Comparison of ENCODE assay signal across 8 cellular contexts in genomic region chr20:44910690-44911262, GRCh38. TPM values are rescaled to one million over a fixed set of nuclear protein-coding genes. Genes with fewer than 3 reads are reported as not detected.
A peak's percentile ranks its signal among the peaks of the same experiment; 100 is the strongest.
DNase-seq lines count a peak whose midpoint lies in the region; ATAC-seq, FAIRE-seq and TF ChIP-seq lines count a peak whose summit lies in the region.
"Had no signal": no experiment of that assay in that cellular context is flagged by ENCODE, and none has a peak within 500 bp of the region (broad histone marks: within the 10 kb centered on the region; RNA-seq: fewer than 3 reads in every experiment).

No MANE protein-coding gene starts in this region.

- H3K9me3 ChIP-seq in SK-N-MC (ENCODE audit: low read depth, low read length) (no peaks in the 10 kb centered on the region), smooth muscle cell (replicated peaks; ENCODE audit: low read depth) (no peaks in the 10 kb centered on the region)
- H3K9me3 ChIP-seq: psoas muscle had no signal

- H3K9ac ChIP-seq in SK-N-MC (ENCODE audit: insufficient read length) (no peak overlapping the region), smooth muscle cell (ENCODE audit: low read depth) (peak overlapping the region; percentile 14)

- no peaks in the 10 kb centered on the region for H3K9me3 Mint-ChIP-seq in HFFc6

- H3K4me3 ChIP-seq in SK-N-MC (peak overlapping the region; percentile 89), fibroblast of mammary gland (ENCODE audit: control insufficient read depth, low read depth, low read length) (peak overlapping the region; percentile 82), smooth muscle cell (peak overlapping the region; percentile 65)

- H3K79me2 ChIP-seq in smooth muscle cell (ENCODE audit: low read depth) = no peaks in the 10 kb centered on the region

- H3K4me3 Mint-ChIP-seq in HFFc6 = peak overlapping the region; percentile 90

- H3K4me1 Mint-ChIP-seq in HFFc6 (ENCODE audit: low read depth) = peaks cover 16% of the 10 kb centered on the region

- no peaks in the 10 kb centered on the region for H4K20me1 ChIP-seq in smooth muscle cell (ENCODE audit: low read depth)

- H3K36me3 ChIP-seq in SK-N-MC (ENCODE audit: insufficient read depth, low read length) (peaks cover 21% of the 10 kb centered on the region), smooth muscle cell (ENCODE audit: low read depth) (peaks cover 21% of the 10 kb centered on the region)

- H3K27ac ChIP-seq in SK-N-MC = no peak overlapping the region
- H3K27ac ChIP-seq in smooth muscle cell (ENCODE audit: low read depth) = no peak overlapping the region
- H3K27ac ChIP-seq: psoas muscle had no signal

- no peaks in the 10 kb centered on the region for H3K27me3 ChIP-seq in smooth muscle cell (ENCODE audit: low read depth)

- FAIRE-seq in D721Med (lab: Jason Lieb, UNC) = no peak

- no peak overlapping the region for H2AFZ ChIP-seq in smooth muscle cell (ENCODE audit: low read depth)

- H3F3A ChIP-seq in smooth muscle cell (ENCODE audit: low read depth) = peaks cover 22% of the 10 kb centered on the region

- DNase-seq in HFFc6 (no peak), SK-N-MC (ENCODE audit: low read depth, low spot score) (no peak), fibroblast of mammary gland (ENCODE audit: low read depth) (no peak), smooth muscle cell (lab: John Stamatoyannopoulos, UW; ENCODE audit: unreplicated experiment) (no peak), D721Med (ENCODE audit: insufficient read length, low spot score) (no peak), GM20000 (ENCODE audit: low spot score) (no peak)

- peaks cover 28% of the 10 kb centered on the region for H3K36me3 Mint-ChIP-seq in HFFc6 (ENCODE audit: low read depth)

- H3K4me2 ChIP-seq in smooth muscle cell = peak overlapping the region; percentile 90

- TF ChIP-seq CTCF in HFFc6 (IDR thresholded peaks at IDR 0.05) (no peak), fibroblast of mammary gland (conservative IDR thresholded peaks at IDR 0.05; ENCODE audit: control insufficient read depth, insufficient read depth, low read depth, low read length) (no peak), smooth muscle cell (IDR thresholded peaks at IDR 0.05; ENCODE audit: borderline replicate concordance, insufficient read depth, poor library complexity, severe bottlenecking) (no peak), D721Med (IDR thresholded peaks at IDR 0.05; ENCODE audit: insufficient read depth, missing control alignments) (no peak), GM20000 (IDR thresholded peaks at IDR 0.05; ENCODE audit: extremely low read depth, missing control alignments) (no peak)

- ATAC-seq in GM18873 (IDR thresholded peaks at IDR 0.05; ENCODE audit: low FRiP score, unreplicated experiment) = no peak

- H3K4me1 ChIP-seq in smooth muscle cell (ENCODE audit: low read depth) = peaks cover 9% of the 10 kb centered on the region

- peaks cover 5% of the 10 kb centered on the region for H3K27me3 Mint-ChIP-seq in HFFc6 (ENCODE audit: insufficient read depth)

- H3K27ac Mint-ChIP-seq in HFFc6 = peak overlapping the region; percentile 70

- WGBS in smooth muscle cell (ENCODE audit: low lambda C conversion rate) = 43% methylated on average over 17 of the region's 17 CpGs

RNA-seq across cellular contexts. Expression of gene PABPC1L, which starts 0.9 kb away (rescaled TPM):
- total RNA-seq in HFFc6 (2021; fragmentation: NEBNext Ultra II Directional; extraction: Animal tissue kit (Norgen Biotek cat#: 25700)) = 10 to 100 TPM; 14.4 to 22.4 (median 16.6) TPM
- 12.0 and 12.3 TPM in 2 replicates for total RNA-seq in smooth muscle cell
- polyA plus RNA-seq in smooth muscle cell = 8.8 and 8.9 TPM in 2 replicates

RNA-seq across cellular contexts. Expression of gene YWHAB, which starts 25.3 kb away (rescaled TPM):
- total RNA-seq in HFFc6 (2021; fragmentation: NEBNext Ultra II Directional; extraction: Animal tissue kit (Norgen Biotek cat#: 25700)) = 100 to 1,000 TPM; 284 to 315 (median 301) TPM
- total RNA-seq in smooth muscle cell = 99.6 and 99.8 TPM in 2 replicates
- polyA plus RNA-seq in smooth muscle cell = 226 and 246 TPM in 2 replicates

RNA-seq across cellular contexts. Expression of gene TOMM34, which starts 49.4 kb away (rescaled TPM):
- 10 to 100 TPM; 88.5 to 96.5 (median 93.0) TPM for total RNA-seq in HFFc6 (2021; fragmentation: NEBNext Ultra II Directional; extraction: Animal tissue kit (Norgen Biotek cat#: 25700))
- 24.4 and 34.9 TPM in 2 replicates for total RNA-seq in smooth muscle cell
- polyA plus RNA-seq in smooth muscle cell = 27.2 and 50.0 TPM in 2 replicates

RNA-seq across cellular contexts. Expression of gene STK4, which starts 55.5 kb away (rescaled TPM):
- total RNA-seq in HFFc6 (2021; fragmentation: NEBNext Ultra II Directional; extraction: Animal tissue kit (Norgen Biotek cat#: 25700)) = 10 to 100 TPM; 34.3 to 46.6 (median 36.6) TPM
- 24.2 and 33.5 TPM in 2 replicates for total RNA-seq in smooth muscle cell
- 16.8 and 24.8 TPM in 2 replicates for polyA plus RNA-seq in smooth muscle cell
